In the genomic region with DNA sequence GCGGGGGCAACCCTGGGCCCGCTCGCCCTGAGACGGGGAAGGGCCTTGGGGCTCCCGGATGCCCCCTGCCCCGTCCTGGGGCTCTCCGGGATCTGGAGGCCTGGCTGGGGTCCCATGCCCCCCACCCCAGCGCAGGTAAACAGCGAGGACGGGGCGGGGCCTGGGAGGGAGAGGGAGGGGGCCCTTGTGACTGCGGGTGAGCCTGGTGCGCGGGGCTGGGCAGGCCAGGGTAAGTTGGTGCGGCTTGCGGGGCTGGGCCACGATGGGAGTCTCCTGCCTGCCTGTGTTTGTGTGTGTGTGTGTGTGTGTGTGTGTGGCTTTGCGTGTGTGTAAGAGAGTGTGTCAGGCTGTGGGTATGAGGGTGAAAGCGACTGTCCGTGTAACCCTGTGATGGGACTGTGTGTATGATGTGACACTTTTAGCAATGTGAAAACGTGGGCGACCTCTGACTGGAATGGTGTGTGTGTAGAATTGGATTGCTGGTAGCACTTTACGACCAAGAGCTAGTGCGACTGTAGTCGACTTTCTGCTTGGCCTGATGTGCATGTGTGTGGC, we compare ENCODE assay signal across 1 cellular context.
TF ChIP-seq lines count a peak whose summit lies in the region.

No MANE protein-coding gene starts in this region.

TF ChIP-seq in GM23338, 12 proteins besides CTCF, POLR2A, EP300 and RAD21 (continued from another document):
- TF ChIP-seq, protein P1, sequence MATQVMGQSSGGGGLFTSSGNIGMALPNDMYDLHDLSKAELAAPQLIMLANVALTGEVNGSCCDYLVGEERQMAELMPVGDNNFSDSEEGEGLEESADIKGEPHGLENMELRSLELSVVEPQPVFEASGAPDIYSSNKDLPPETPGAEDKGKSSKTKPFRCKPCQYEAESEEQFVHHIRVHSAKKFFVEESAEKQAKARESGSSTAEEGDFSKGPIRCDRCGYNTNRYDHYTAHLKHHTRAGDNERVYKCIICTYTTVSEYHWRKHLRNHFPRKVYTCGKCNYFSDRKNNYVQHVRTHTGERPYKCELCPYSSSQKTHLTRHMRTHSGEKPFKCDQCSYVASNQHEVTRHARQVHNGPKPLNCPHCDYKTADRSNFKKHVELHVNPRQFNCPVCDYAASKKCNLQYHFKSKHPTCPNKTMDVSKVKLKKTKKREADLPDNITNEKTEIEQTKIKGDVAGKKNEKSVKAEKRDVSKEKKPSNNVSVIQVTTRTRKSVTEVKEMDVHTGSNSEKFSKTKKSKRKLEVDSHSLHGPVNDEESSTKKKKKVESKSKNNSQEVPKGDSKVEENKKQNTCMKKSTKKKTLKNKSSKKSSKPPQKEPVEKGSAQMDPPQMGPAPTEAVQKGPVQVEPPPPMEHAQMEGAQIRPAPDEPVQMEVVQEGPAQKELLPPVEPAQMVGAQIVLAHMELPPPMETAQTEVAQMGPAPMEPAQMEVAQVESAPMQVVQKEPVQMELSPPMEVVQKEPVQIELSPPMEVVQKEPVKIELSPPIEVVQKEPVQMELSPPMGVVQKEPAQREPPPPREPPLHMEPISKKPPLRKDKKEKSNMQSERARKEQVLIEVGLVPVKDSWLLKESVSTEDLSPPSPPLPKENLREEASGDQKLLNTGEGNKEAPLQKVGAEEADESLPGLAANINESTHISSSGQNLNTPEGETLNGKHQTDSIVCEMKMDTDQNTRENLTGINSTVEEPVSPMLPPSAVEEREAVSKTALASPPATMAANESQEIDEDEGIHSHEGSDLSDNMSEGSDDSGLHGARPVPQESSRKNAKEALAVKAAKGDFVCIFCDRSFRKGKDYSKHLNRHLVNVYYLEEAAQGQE (IDR thresholded peaks at IDR 0.05; ENCODE audit: unreplicated experiment) = no peak
- TF ChIP-seq EZH2 (IDR thresholded peaks at IDR 0.05; ENCODE audit: low read depth, unreplicated experiment) (no peak), ZNF331 (CRISPR knock-in tag; IDR thresholded peaks at IDR 0.05; ENCODE audit: low read depth) (no peak), CREB1 (CRISPR knock-in tag; IDR thresholded peaks at IDR 0.05; ENCODE audit: low read depth) (no peak), JUNB (IDR thresholded peaks at IDR 0.05; ENCODE audit: unreplicated experiment) (no peak), EZH2phosphoT487 (IDR thresholded peaks at IDR 0.05; ENCODE audit: unreplicated experiment) (no peak), NANOG (IDR thresholded peaks at IDR 0.05; ENCODE audit: borderline replicate concordance) (no peak), POLR2AphosphoS5 (IDR thresholded peaks at IDR 0.05; ENCODE audit: low read depth) (no peak), ZNF114 (CRISPR knock-in tag; IDR thresholded peaks at IDR 0.05) (no peak)
- TF ChIP-seq, protein P2, sequence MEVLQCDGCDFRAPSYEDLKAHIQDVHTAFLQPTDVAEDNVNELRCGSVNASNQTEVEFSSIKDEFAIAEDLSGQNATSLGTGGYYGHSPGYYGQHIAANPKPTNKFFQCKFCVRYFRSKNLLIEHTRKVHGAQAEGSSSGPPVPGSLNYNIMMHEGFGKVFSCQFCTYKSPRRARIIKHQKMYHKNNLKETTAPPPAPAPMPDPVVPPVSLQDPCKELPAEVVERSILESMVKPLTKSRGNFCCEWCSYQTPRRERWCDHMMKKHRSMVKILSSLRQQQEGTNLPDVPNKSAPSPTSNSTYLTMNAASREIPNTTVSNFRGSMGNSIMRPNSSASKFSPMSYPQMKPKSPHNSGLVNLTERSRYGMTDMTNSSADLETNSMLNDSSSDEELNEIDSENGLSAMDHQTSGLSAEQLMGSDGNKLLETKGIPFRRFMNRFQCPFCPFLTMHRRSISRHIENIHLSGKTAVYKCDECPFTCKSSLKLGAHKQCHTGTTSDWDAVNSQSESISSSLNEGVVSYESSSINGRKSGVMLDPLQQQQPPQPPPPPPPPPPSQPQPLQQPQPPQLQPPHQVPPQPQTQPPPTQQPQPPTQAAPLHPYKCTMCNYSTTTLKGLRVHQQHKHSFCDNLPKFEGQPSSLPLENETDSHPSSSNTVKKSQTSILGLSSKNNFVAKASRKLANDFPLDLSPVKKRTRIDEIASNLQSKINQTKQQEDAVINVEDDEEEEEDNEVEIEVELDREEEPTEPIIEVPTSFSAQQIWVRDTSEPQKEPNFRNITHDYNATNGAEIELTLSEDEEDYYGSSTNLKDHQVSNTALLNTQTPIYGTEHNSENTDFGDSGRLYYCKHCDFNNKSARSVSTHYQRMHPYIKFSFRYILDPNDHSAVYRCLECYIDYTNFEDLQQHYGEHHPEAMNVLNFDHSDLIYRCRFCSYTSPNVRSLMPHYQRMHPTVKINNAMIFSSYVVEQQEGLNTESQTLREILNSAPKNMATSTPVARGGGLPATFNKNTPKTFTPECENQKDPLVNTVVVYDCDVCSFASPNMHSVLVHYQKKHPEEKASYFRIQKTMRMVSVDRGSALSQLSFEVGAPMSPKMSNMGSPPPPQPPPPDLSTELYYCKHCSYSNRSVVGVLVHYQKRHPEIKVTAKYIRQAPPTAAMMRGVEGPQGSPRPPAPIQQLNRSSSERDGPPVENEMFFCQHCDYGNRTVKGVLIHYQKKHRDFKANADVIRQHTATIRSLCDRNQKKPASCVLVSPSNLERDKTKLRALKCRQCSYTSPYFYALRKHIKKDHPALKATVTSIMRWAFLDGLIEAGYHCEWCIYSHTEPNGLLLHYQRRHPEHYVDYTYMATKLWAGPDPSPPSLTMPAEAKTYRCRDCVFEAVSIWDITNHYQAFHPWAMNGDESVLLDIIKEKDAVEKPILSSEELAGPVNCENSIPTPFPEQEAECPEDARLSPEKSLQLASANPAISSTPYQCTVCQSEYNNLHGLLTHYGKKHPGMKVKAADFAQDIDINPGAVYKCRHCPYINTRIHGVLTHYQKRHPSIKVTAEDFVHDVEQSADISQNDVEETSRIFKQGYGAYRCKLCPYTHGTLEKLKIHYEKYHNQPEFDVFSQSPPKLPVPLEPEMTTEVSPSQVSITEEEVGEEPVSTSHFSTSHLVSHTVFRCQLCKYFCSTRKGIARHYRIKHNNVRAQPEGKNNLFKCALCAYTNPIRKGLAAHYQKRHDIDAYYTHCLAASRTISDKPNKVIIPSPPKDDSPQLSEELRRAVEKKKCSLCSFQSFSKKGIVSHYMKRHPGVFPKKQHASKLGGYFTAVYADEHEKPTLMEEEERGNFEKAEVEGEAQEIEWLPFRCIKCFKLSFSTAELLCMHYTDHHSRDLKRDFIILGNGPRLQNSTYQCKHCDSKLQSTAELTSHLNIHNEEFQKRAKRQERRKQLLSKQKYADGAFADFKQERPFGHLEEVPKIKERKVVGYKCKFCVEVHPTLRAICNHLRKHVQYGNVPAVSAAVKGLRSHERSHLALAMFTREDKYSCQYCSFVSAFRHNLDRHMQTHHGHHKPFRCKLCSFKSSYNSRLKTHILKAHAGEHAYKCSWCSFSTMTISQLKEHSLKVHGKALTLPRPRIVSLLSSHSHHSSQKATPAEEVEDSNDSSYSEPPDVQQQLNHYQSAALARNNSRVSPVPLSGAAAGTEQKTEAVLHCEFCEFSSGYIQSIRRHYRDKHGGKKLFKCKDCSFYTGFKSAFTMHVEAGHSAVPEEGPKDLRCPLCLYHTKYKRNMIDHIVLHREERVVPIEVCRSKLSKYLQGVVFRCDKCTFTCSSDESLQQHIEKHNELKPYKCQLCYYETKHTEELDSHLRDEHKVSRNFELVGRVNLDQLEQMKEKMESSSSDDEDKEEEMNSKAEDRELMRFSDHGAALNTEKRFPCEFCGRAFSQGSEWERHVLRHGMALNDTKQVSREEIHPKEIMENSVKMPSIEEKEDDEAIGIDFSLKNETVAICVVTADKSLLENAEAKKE (CRISPR knock-in tag; IDR thresholded peaks at IDR 0.05) = no peak
